In the genomic region with DNA sequence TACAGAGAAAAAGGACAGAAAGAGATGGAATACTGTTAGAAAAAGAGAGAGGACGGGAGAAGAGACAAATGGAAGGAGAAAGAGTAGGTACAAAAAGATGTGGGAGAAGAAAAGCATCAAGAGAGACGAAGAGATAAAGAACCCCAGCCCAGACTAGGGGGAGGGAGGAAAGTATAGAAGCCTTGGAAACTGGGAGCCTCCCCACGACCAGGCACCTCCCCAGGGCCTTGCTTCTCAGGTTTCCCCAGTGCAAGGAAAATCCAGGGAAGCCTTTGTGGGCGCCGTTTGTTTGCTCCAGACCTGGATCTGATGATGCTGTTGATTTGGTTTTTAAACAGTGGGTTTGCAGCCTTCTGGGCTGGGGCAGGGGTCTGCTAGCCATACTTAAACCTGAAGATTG, we compare ENCODE assay signal across 21 cellular contexts. TPM values are rescaled to one million over a fixed set of nuclear protein-coding genes. Genes with fewer than 3 reads are reported as not detected.
A peak's percentile ranks its signal among the peaks of the same experiment; 100 is the strongest.
DNase-seq lines count a peak whose midpoint lies in the region; ATAC-seq and TF ChIP-seq lines count a peak whose summit lies in the region.
"Had no signal": no experiment of that assay in that cellular context is flagged by ENCODE, and none has a peak within 500 bp of the region (broad histone marks: within the 10 kb centered on the region; RNA-seq: fewer than 3 reads in every experiment).

No MANE protein-coding gene starts in this region.

- H2AFZ ChIP-seq in Karpas-422 (ENCODE audit: low read length) = no peak overlapping the region

- TF ChIP-seq POLR2A in vagina (IDR thresholded peaks at IDR 0.05) = no peak

- H3K27me3 Mint-ChIP-seq in natural killer cell (ENCODE audit: low read depth in 2 of 2) = peaks cover 38 to 67% of the 10 kb centered on the region in 2 donors
- H3K27me3 Mint-ChIP-seq in natural killer cell treated with Interleukin-12 subunit alpha and Interleukin-12 subunit beta and Interleukin-15 and Interleukin-18, amount 100 ng/mL, for 72 hours = peaks cover 38 to 54% of the 10 kb centered on the region in 2 donors

- no peaks in the 10 kb centered on the region for H3K36me3 Mint-ChIP-seq in natural killer cell
- no peaks in the 10 kb centered on the region for H3K36me3 Mint-ChIP-seq in natural killer cell treated with Interleukin-12 subunit alpha and Interleukin-12 subunit beta and Interleukin-15 and Interleukin-18, amount 100 ng/mL, for 72 hours

- no peaks in the 10 kb centered on the region for H3K36me3 ChIP-seq in Karpas-422 (ENCODE audit: insufficient read depth, low read length)
- H3K36me3 ChIP-seq in vagina = no peaks in the 10 kb centered on the region
- H3K36me3 ChIP-seq: MG63, Peyer's patch had no signal

- no peak overlapping the region for H3K4me2 ChIP-seq in Karpas-422 (ENCODE audit: low read depth, low read length, poor library complexity, severe bottlenecking)
- H3K4me2 ChIP-seq: SK-N-SH had no signal

- H3K4me1 Mint-ChIP-seq in natural killer cell = peaks cover 15 to 19% of the 10 kb centered on the region in 2 donors
- peaks cover 8 to 25% of the 10 kb centered on the region in 2 donors for H3K4me1 Mint-ChIP-seq in natural killer cell treated with Interleukin-12 subunit alpha and Interleukin-12 subunit beta and Interleukin-15 and Interleukin-18, amount 100 ng/mL, for 72 hours (ENCODE audit: low read depth in 2 of 2)

- H3K27ac ChIP-seq in Karpas-422 (ENCODE audit: low read length) (peak overlapping the region; percentile 87), vagina (peak overlapping the region; percentile 77)
- H3K27ac ChIP-seq: C4-2B had no signal

- TF ChIP-seq CTCF in natural killer cell (IDR thresholded peaks at IDR 0.05) (no peak), vagina (IDR thresholded peaks at IDR 0.05) (no peak)

- no peaks in the 10 kb centered on the region for H3K9me2 ChIP-seq in Karpas-422 (replicated peaks; ENCODE audit: insufficient read depth, low read length)
- H3K9me2 ChIP-seq: SK-N-SH had no signal

- no peak for DNase-seq in natural killer cell
- no peak for DNase-seq in natural killer cell treated with Interleukin-12 subunit alpha and Interleukin-12 subunit beta and Interleukin-15 and Interleukin-18, amount 100 ng/mL, for 72 hours (ENCODE audit: low spot score)
- no peak for DNase-seq in Karpas-422
- peak; percentile 37 for DNase-seq in iPS-NIHi11 (ENCODE audit: low spot score)
- DNase-seq in vagina (ENCODE audit: extremely low spot score in 2 of 2) = no peak
- DNase-seq in medulla oblongata (ENCODE audit: extremely low spot score) = no peak
- DNase-seq: DMS79 treated with DMSO at 0.1 percent for 48 hours, MG63, NCI-H1092 treated with DMSO at 0.1 percent for 48 hours, NCI-H2081 treated with DMSO at 0.1 percent for 48 hours, NCI-H226, NCI-H524 treated with DMSO at 0.1 percent for 48 hours, Peyer's patch, SHP77, SK-N-SH had no signal

- H3K27me3 ChIP-seq in Karpas-422 (ENCODE audit: low read length) (no peaks in the 10 kb centered on the region), vagina (no peaks in the 10 kb centered on the region)
- H3K27me3 ChIP-seq: MG63 had no signal

- H3K9me3 Mint-ChIP-seq in natural killer cell = no peaks in the 10 kb centered on the region
- no peaks in the 10 kb centered on the region for H3K9me3 Mint-ChIP-seq in natural killer cell treated with Interleukin-12 subunit alpha and Interleukin-12 subunit beta and Interleukin-15 and Interleukin-18, amount 100 ng/mL, for 72 hours

- intact Hi-C loops in natural killer cell (cut with micrococcal nuclease) (loop anchor here (10.0 kb wide), 1 partner anchor 379 kb away; no protein-coding TSS in a partner anchor), vagina (cut with DNase I) (no loop called here)

- H3K79me2 ChIP-seq in Karpas-422 (ENCODE audit: low read length) = no peaks in the 10 kb centered on the region

- H3K4me3 Mint-ChIP-seq in natural killer cell = peak overlapping the region; percentile 18
- no peak overlapping the region for H3K4me3 Mint-ChIP-seq in natural killer cell treated with Interleukin-12 subunit alpha and Interleukin-12 subunit beta and Interleukin-15 and Interleukin-18, amount 100 ng/mL, for 72 hours

- no peak overlapping the region for H3K4me3 ChIP-seq in Karpas-422 (ENCODE audit: low read length)
- no peak overlapping the region for H3K4me3 ChIP-seq in vagina
- H3K4me3 ChIP-seq: MG63 had no signal

- ATAC-seq in natural killer cell (no peak), HG03196 (IDR thresholded peaks at IDR 0.05; ENCODE audit: unreplicated experiment) (no peak), HG03139 (IDR thresholded peaks at IDR 0.05; ENCODE audit: unreplicated experiment) (no peak)
- ATAC-seq in natural killer cell treated with Interleukin-12 subunit alpha and Interleukin-12 subunit beta and Interleukin-15 and Interleukin-18, amount 100 ng/mL, for 72 hours = no peak
- ATAC-seq: HCT116 had no signal

- H4K20me1 ChIP-seq in Karpas-422 (ENCODE audit: insufficient read depth, low read depth, low read length) = no peaks in the 10 kb centered on the region

- H3K9me3 ChIP-seq in Karpas-422 (ENCODE audit: low read length) (no peaks in the 10 kb centered on the region), vagina (no peaks in the 10 kb centered on the region)
- H3K9me3 ChIP-seq: MG63, Peyer's patch, SK-N-SH had no signal

- no peak overlapping the region for H3K9ac ChIP-seq in Karpas-422 (ENCODE audit: low read length)
- H3K9ac ChIP-seq: SK-N-SH had no signal

- no peak overlapping the region for H3K27ac Mint-ChIP-seq in natural killer cell
- H3K27ac Mint-ChIP-seq in natural killer cell treated with Interleukin-12 subunit alpha and Interleukin-12 subunit beta and Interleukin-15 and Interleukin-18, amount 100 ng/mL, for 72 hours = no peak overlapping the region

- H3K4me1 ChIP-seq in Karpas-422 (ENCODE audit: low read length) (peaks cover 94% of the 10 kb centered on the region), vagina (peaks cover 13% of the 10 kb centered on the region)

RNA-seq across cellular contexts. Expression of gene ALX3, which starts 15.2 kb away (rescaled TPM):
- total RNA-seq in natural killer cell = not detected
- total RNA-seq in natural killer cell treated with Interleukin-12 subunit alpha and Interleukin-12 subunit beta and Interleukin-15 and Interleukin-18, amount 100 ng/mL, for 72 hours = not detected
- not detected in 2 replicates for total RNA-seq in Karpas-422 (2014; rRNA removed; shearing (Covaris generic); ENCODE audit: low replicate concordance)
- not detected for total RNA-seq in vagina
- total RNA-seq: G401, Peyer's patch had no signal

RNA-seq across cellular contexts. Expression of gene UBL4B, which starts 26.6 kb away (rescaled TPM):
- not detected for total RNA-seq in natural killer cell
- total RNA-seq in natural killer cell treated with Interleukin-12 subunit alpha and Interleukin-12 subunit beta and Interleukin-15 and Interleukin-18, amount 100 ng/mL, for 72 hours = not detected
- 0.19 and 0.47 TPM in 2 replicates for total RNA-seq in Karpas-422 (2014; rRNA removed; shearing (Covaris generic); ENCODE audit: low replicate concordance)
- not detected for total RNA-seq in vagina
- total RNA-seq: A673, G401, Peyer's patch had no signal

RNA-seq across cellular contexts. Expression of gene STRIP1, which starts 51.2 kb away (rescaled TPM):
- 100 to 1,000 TPM in 2 of 3 donors, 10 to 100 TPM in 1; 92.4 to 139 (median 130) TPM for total RNA-seq in natural killer cell
- total RNA-seq in natural killer cell treated with Interleukin-12 subunit alpha and Interleukin-12 subunit beta and Interleukin-15 and Interleukin-18, amount 100 ng/mL, for 72 hours = 10 to 100 TPM; 38.9 to 57.0 TPM
- 35.3 and 53.8 TPM in 2 replicates for total RNA-seq in Karpas-422 (2014; rRNA removed; shearing (Covaris generic); ENCODE audit: low replicate concordance)
- total RNA-seq in vagina = 40.8 TPM
